Comparison of ENCODE assay signal across 21 cellular contexts in genomic region chr9:114786251-114786650, GRCh38. TPM values are rescaled to one million over a fixed set of nuclear protein-coding genes. Genes with fewer than 3 reads are reported as not detected.
DNase-seq lines count a peak whose midpoint lies in the region; ATAC-seq, FAIRE-seq and TF ChIP-seq lines count a peak whose summit lies in the region.
"Had no signal": no experiment of that assay in that cellular context is flagged by ENCODE, and none has a peak within 500 bp of the region (broad histone marks: within the 10 kb centered on the region; RNA-seq: fewer than 3 reads in every experiment).

No MANE protein-coding gene starts in this region.

- no peak for FAIRE-seq in small intestine (lab: Jason Lieb, UNC)
- FAIRE-seq: colon, G401.6 had no signal

- peak overlapping the region; percentile 21 for H3K4me2 ChIP-seq in Karpas-422 (ENCODE audit: low read depth, low read length, poor library complexity, severe bottlenecking)
- H3K4me2 ChIP-seq: GM23338 had no signal

- H2AFZ ChIP-seq in Karpas-422 (ENCODE audit: low read length) = no peak overlapping the region
- H2AFZ ChIP-seq: GM23338 had no signal

- H3K36me3 ChIP-seq in Karpas-422 (ENCODE audit: insufficient read depth, low read length) (peaks cover 39% of the 10 kb centered on the region), prostate gland (no peaks in the 10 kb centered on the region), small intestine (ENCODE audit: control insufficient read depth in 2 of 2, insufficient read depth in 2 of 2, low read length in 2 of 2) (peaks cover 2 to 5% of the 10 kb centered on the region in 2 donors)

- ATAC-seq in HG02623 (IDR thresholded peaks at IDR 0.05; ENCODE audit: unreplicated experiment) = no peak
- ATAC-seq: activated CD8-positive, alpha-beta memory T cell treated with anti-CD3 and anti-CD28 coated beads, Interleukin-2, amount 10 ng/mL, durations not matched to agents 7 days and 5 days; GM23338; right cardiac atrium; upper lobe of right lung had no signal

- H3K4me3 ChIP-seq in Karpas-422 (ENCODE audit: low read length) (no peak overlapping the region), fibroblast of the aortic adventitia (ENCODE audit: low read depth, low read length) (no peak overlapping the region), prostate gland (no peak overlapping the region), small intestine (ENCODE audit: low read depth in 1 of 2, low read length in 2 of 2) (no peak overlapping the region)
- H3K4me3 ChIP-seq: GM23338, upper lobe of right lung had no signal

- no peak overlapping the region for H3K9ac ChIP-seq in Karpas-422 (ENCODE audit: low read length)

- H3K9me3 ChIP-seq in Karpas-422 (ENCODE audit: low read length) (no peaks in the 10 kb centered on the region), prostate gland (no peaks in the 10 kb centered on the region), small intestine (ENCODE audit: control insufficient read depth, low read depth) (no peaks in the 10 kb centered on the region)
- H3K9me3 ChIP-seq: upper lobe of right lung had no signal

- intact Hi-C loops in prostate gland (cut with DNase I) = no loop called here

- H3K27ac ChIP-seq in Karpas-422 (ENCODE audit: low read length) = peak overlapping the region; percentile 77
- H3K27ac ChIP-seq in prostate gland = no peak overlapping the region
- no peak overlapping the region for H3K27ac ChIP-seq in small intestine (ENCODE audit: low read depth in 1 of 2, low read length in 1 of 2)
- H3K27ac ChIP-seq: upper lobe of right lung had no signal

- H3K9me2 ChIP-seq in Karpas-422 (replicated peaks; ENCODE audit: insufficient read depth, low read length) = no peaks in the 10 kb centered on the region

- 51% methylated on average over 4 of the region's 4 CpGs for WGBS in prostate gland
- 69 to 79% (median 72%) methylated on average over 4 of the region's 4 CpGs for WGBS in small intestine, 3 donors

- TF ChIP-seq CTCF in fibroblast of the aortic adventitia (IDR thresholded peaks at IDR 0.05; ENCODE audit: insufficient read depth, low read length) = no peak
- no peak for TF ChIP-seq CTCF in prostate gland (IDR thresholded peaks at IDR 0.05)

- no peak for TF ChIP-seq POLR2A in prostate gland (IDR thresholded peaks at IDR 0.05)

- peaks cover 73% of the 10 kb centered on the region for H3K4me1 ChIP-seq in Karpas-422 (ENCODE audit: low read length)
- no peaks in the 10 kb centered on the region for H3K4me1 ChIP-seq in prostate gland (replicated peaks)
- H3K4me1 ChIP-seq in small intestine (ENCODE audit: control insufficient read depth in 2 of 2, insufficient read depth in 1 of 2, low read depth in 1 of 2, low read length in 1 of 2) = no peaks in the 10 kb centered on the region
- H3K4me1 ChIP-seq: upper lobe of right lung had no signal

- no peaks in the 10 kb centered on the region for H3K27me3 ChIP-seq in Karpas-422 (ENCODE audit: low read length)
- no peaks in the 10 kb centered on the region for H3K27me3 ChIP-seq in prostate gland (replicated peaks; ENCODE audit: insufficient read depth)
- H3K27me3 ChIP-seq in small intestine (ENCODE audit: control insufficient read depth in 2 of 2, insufficient read depth in 2 of 2, low read length in 2 of 2) = no peaks in the 10 kb centered on the region
- H3K27me3 ChIP-seq: upper lobe of right lung had no signal

- no peaks in the 10 kb centered on the region for H3K79me2 ChIP-seq in Karpas-422 (ENCODE audit: low read length)

- H4K20me1 ChIP-seq in Karpas-422 (ENCODE audit: insufficient read depth, low read depth, low read length) = no peaks in the 10 kb centered on the region

- DNase-seq in Karpas-422 = no peak
- DNase-seq in dedifferentiated amniotic fluid mesenchymal stem cell (ENCODE audit: extremely low spot score) = peak; percentile 23
- DNase-seq in fibroblast of the aortic adventitia (ENCODE audit: low read depth) = peak; percentile 14
- DNase-seq in prostate gland (ENCODE audit: low spot score) = peak; percentile 40
- DNase-seq in DMS 273 (lab: John Stamatoyannopoulos, UW; ENCODE audit: unreplicated experiment) = no peak
- no peak for DNase-seq in small intestine
- DNase-seq in NCI-H187 treated with DMSO at 0.1 percent for 48 hours (lab: John Stamatoyannopoulos, UW) = no peak
- DNase-seq: activated CD4-positive, alpha-beta T cell treated with anti-CD3 and anti-CD28 coated beads for 4 hours; activated CD8-positive, alpha-beta memory T cell treated with anti-CD3 and anti-CD28 coated beads, Interleukin-2, amount 10 ng/mL, durations not matched to agents 7 days and 5 days; CD4-positive, CD25-positive, alpha-beta regulatory T cell; kidney glomerular epithelial cell; naive B cell; NCI-H1105; NCI-H2081; right cardiac atrium; stimulated activated CD4-positive, alpha-beta T cell treated with anti-CD3 and anti-CD28 coated beads, Interleukin-15, amount 100 ng/mL, for 24 hours; upper lobe of right lung had no signal

RNA-seq across cellular contexts. Expression of gene TNFSF15, which starts 19.6 kb away (rescaled TPM):
- total RNA-seq in Karpas-422 (2014; rRNA removed; shearing (Covaris generic); ENCODE audit: low replicate concordance) = 20.6 and 32.5 TPM in 2 replicates
- total RNA-seq in fibroblast of the aortic adventitia (ENCODE audit: low replicate concordance) = 0.41 and 2.4 TPM in 2 replicates
- total RNA-seq in prostate gland = 1 to 10 TPM; 1.7 to 9.0 TPM
- 10 to 100 TPM in 2 of 3 donors, under 1 TPM in 1; 0.79 to 13.2 (median 10.5) TPM for polyA plus RNA-seq in small intestine
- total RNA-seq: CD4-positive, CD25-positive, alpha-beta regulatory T cell had no signal
- polyA plus RNA-seq: CD4-positive, CD25-positive, alpha-beta regulatory T cell had no signal

Comparison
In these comparisons a context has a peak if more than half of its experiments do, and no peak if none do; other contexts are left out.
1. DNase-seq: peak in dedifferentiated amniotic fluid mesenchymal stem cell (single experiment), fibroblast of the aortic adventitia (single experiment) and prostate gland (single experiment); none in Karpas-422 (single experiment), DMS 273 (single experiment), small intestine (single experiment) and NCI-H187 treated with DMSO at 0.1 percent for 48 hours (single experiment).